In genomic region chr2:74147729-74148456, GRCh38 we compare ENCODE assay signal across 1 cellular context.
TF ChIP-seq lines count a peak whose summit lies in the region.

Gene BOLA3, minus strand, starts transcription at chr2:74147912. Its CDS starts 38 bp downstream, at chr2:74147874.

TF ChIP-seq in K562, 482 proteins besides CTCF, POLR2A, EP300 and RAD21 (continued from another document and continues in another):
- TF ChIP-seq MGA (IDR thresholded peaks at IDR 0.05) (peak; percentile 66; the same call in 1 of the 2 replicates), KLF13 (tag; IDR thresholded peaks at IDR 0.05; ENCODE audit: borderline replicate concordance, low read depth) (no peak; the same call in 1 of the 2 replicates), TAF7 (tag; IDR thresholded peaks at IDR 0.05) (no peak), ZNF280A (IDR thresholded peaks at IDR 0.05; ENCODE audit: low read depth, partially characterized antibody) (no peak), JUNB (CRISPR knock-in tag; conservative IDR thresholded peaks at IDR 0.05) (no peak), SREBF1 (IDR thresholded peaks at IDR 0.05; ENCODE audit: borderline replicate concordance, low read depth, low read length) (0 out of 2 replicates have a peak, but pooled peaks have one; percentile 38), KDM5B (IDR thresholded peaks at IDR 0.05; ENCODE audit: insufficient replicate concordance, low read depth, low read length) (peak; percentile 77), ZNF717 (CRISPR knock-in tag; IDR thresholded peaks at IDR 0.05) (no peak), LARP7 (IDR thresholded peaks at IDR 0.05) (no peak), POLR3G (IDR thresholded peaks at IDR 0.05; ENCODE audit: extremely low read depth, insufficient read length, insufficient replicate concordance) (no peak), TAF15 (IDR thresholded peaks at IDR 0.05; ENCODE audit: low read depth, low read length) (no peak), CAMTA2 (CRISPR knock-in tag; conservative IDR thresholded peaks at IDR 0.05) (no peak), RREB1 (CRISPR knock-in tag; IDR thresholded peaks at IDR 0.05) (no peak), AFF1 (IDR thresholded peaks at IDR 0.05; ENCODE audit: low read depth in 1 of 2, partially characterized antibody in 2 of 2) (peak in 1 of 2 experiments; percentile 39), HNRNPL (IDR thresholded peaks at IDR 0.05; ENCODE audit: low read depth, low read length) (peak; percentile 77; the same call in 1 of the 2 replicates), ID3 (CRISPR knock-in tag; IDR thresholded peaks at IDR 0.05) (no peak), ID3 (tag; IDR thresholded peaks at IDR 0.05) (no peak), SIX5 (IDR thresholded peaks at IDR 0.05; ENCODE audit: borderline replicate concordance in 1 of 2, insufficient read depth in 1 of 2, low read depth in 1 of 2, low read length in 2 of 2) (no peak), SUPT5H (IDR thresholded peaks at IDR 0.05) (peak; percentile 79), MTA1 (IDR thresholded peaks at IDR 0.05; ENCODE audit: borderline replicate concordance) (no peak), HNRNPLL (IDR thresholded peaks at IDR 0.05; ENCODE audit: low read depth, low read length, poor library complexity, severe bottlenecking) (peak; percentile 25), YY1 (IDR thresholded peaks at IDR 0.05; ENCODE audit: borderline replicate concordance in 1 of 3, control insufficient read depth in 1 of 3, extremely low read depth in 1 of 3, insufficient read depth in 3 of 3, insufficient read length in 1 of 3, insufficient replicate concordance in 2 of 3, low read depth in 1 of 3, low read length in 2 of 3) (peak; percentile 45 to 89 (median 89)), ZC3H8 (IDR thresholded peaks at IDR 0.05) (no peak), LEF1 (IDR thresholded peaks at IDR 0.05) (no peak), ZNF184 (CRISPR knock-in tag; IDR thresholded peaks at IDR 0.05) (no peak), DLX4 (CRISPR knock-in tag; IDR thresholded peaks at IDR 0.05) (no peak)
